In the genomic region with DNA sequence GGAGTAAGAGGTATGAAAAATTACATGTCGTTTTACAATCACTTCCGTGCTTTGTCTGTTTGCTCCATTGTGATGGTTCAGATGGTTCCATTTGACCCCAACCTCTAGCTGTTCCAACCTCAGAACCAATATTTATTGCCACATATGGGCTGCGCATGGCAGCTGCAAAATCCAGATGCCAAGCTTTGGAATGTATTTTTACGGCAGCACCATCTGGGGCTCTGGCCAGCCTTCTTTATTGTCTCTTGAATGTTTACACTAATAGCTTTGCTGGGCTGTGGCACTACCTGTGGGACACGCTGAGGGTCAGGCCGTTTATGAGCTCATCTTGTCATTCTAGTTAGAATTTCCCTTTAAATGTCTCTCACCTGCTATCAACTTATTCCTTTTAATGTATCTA, we compare ENCODE assay signal across 1 cellular context.
TF ChIP-seq lines count a peak whose summit lies in the region.

No MANE protein-coding gene starts in this region.

TF ChIP-seq in GM23338, 12 proteins besides CTCF, POLR2A, EP300 and RAD21 (continued from another document):
- no peak for TF ChIP-seq REST (IDR thresholded peaks at IDR 0.05; ENCODE audit: unreplicated experiment)
- TF ChIP-seq EZH2phosphoT487 (IDR thresholded peaks at IDR 0.05; ENCODE audit: unreplicated experiment): no peak
- TF ChIP-seq ZNF114 (CRISPR knock-in tag; IDR thresholded peaks at IDR 0.05): no peak
- TF ChIP-seq POLR2AphosphoS5 (IDR thresholded peaks at IDR 0.05; ENCODE audit: low read depth): no peak
- TF ChIP-seq ZNF331 (CRISPR knock-in tag; IDR thresholded peaks at IDR 0.05; ENCODE audit: low read depth): no peak
- TF ChIP-seq CREB1 (CRISPR knock-in tag; IDR thresholded peaks at IDR 0.05; ENCODE audit: low read depth): no peak
- no peak for TF ChIP-seq ETS1 (IDR thresholded peaks at IDR 0.05)
- no peak for TF ChIP-seq JUNB (IDR thresholded peaks at IDR 0.05; ENCODE audit: unreplicated experiment)
- no peak for TF ChIP-seq NANOG (IDR thresholded peaks at IDR 0.05; ENCODE audit: borderline replicate concordance)
